ENCODE assay signal across 28 cellular contexts in the genomic region with DNA sequence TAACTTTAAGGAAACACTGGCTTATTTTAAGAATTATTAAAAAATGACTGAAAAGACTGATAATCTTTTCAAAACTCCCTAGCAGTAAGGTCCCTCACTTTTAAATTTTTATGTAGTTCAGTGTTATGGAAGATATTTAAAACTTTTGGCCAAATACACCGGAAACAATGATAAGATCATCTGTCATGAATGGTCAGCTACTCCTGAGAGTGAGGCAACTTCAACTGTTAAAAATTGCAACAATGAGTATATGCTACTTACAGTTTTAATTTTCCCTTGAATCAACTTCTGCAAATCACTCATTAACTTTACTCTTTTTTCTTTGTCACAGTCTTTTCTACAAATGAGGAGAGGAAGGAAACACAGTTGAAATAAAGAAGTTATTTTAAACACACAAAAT.
"Had no signal": no experiment of that assay in that cellular context is flagged by ENCODE, and none has a peak within 500 bp of the region (broad histone marks: within the 10 kb centered on the region; RNA-seq: fewer than 3 reads in every experiment).

No MANE protein-coding gene starts in this region.

- DNase-seq: activated B cell treated with CpG ODN at 0.5 μM for 24 hours; activated CD4-positive, alpha-beta T cell treated with anti-CD3 and anti-CD28 coated beads, Interleukin-2, amount 50 U/mL, for 1 hour; activated CD8-positive, alpha-beta T cell treated with anti-CD3 and anti-CD28 coated beads for 36 hours; activated naive CD4-positive, alpha-beta T cell treated with Interleukin-2 at 50 U/mL for 16 hours; activated T-cell treated with anti-CD3 and anti-CD28 coated beads, Interleukin-2, amount 50 U/mL, for 4 hours; anterior cingulate cortex; dermis blood vessel endothelial cell; effector CD4-positive, alpha-beta T cell; glutamatergic neuron; left cardiac atrium; left ventricle myocardium superior; naive B cell; nephron progenitor cell; pancreas; psoas muscle; sigmoid colon; small intestine; stimulated activated CD4-positive, alpha-beta T cell treated with anti-CD3 and anti-CD28 coated beads, Interleukin-4, amount 100 ng/mL, for 24 hours; stimulated activated naive CD8-positive, alpha-beta T cell treated with anti-CD3 and anti-CD28 coated beads, Interleukin-15, amount 100 ng/mL, for 72 hours; substantia nigra; T1000; uterus had no signal

- H3K27ac ChIP-seq: esophagus muscularis mucosa, neutrophil, pancreas, psoas muscle, sigmoid colon, uterus had no signal

- H3K27ac Mint-ChIP-seq: activated B cell treated with CpG ODN at 0.5 μM for 24 hours; activated CD8-positive, alpha-beta T cell treated with anti-CD3 and anti-CD28 coated beads for 36 hours; activated naive CD8-positive, alpha-beta T cell; naive B cell; nephron progenitor cell; stimulated activated memory B cell treated with anti-CD40 and anti-IgM and Interleukin-4, amounts not matched to agents 10 μg/mL and 1 μg/mL and 100 μg/mL, for 72 hours; type B pancreatic cell had no signal

- H3K4me1 Mint-ChIP-seq: nephron progenitor cell had no signal

- H3K36me3 ChIP-seq: uterus had no signal

- H3K27me3 ChIP-seq: esophagus muscularis mucosa, neutrophil, pancreas, sigmoid colon, uterus had no signal

- H3K4me1 ChIP-seq: uterus had no signal

- H3K9me3 ChIP-seq: esophagus muscularis mucosa, neutrophil, pancreas, psoas muscle, sigmoid colon, uterus had no signal

- H3K4me3 ChIP-seq: esophagus muscularis mucosa, pancreas, psoas muscle, sigmoid colon, uterus had no signal

- ATAC-seq: activated CD8-positive, alpha-beta T cell treated with anti-CD3 and anti-CD28 coated beads for 36 hours; activated T-cell treated with anti-CD3 and anti-CD28 coated beads, Interleukin-2, amount 50 U/mL, for 4 hours; left cardiac atrium; left ventricle myocardium superior; pancreas; psoas muscle; stimulated activated memory B cell treated with anti-CD40 and anti-IgM and Interleukin-4, amounts not matched to agents 10 μg/mL and 1 μg/mL and 100 μg/mL, for 72 hours; stimulated activated naive CD8-positive, alpha-beta T cell treated with anti-CD3 and anti-CD28 coated beads, Interleukin-15, amount 100 ng/mL, for 72 hours had no signal

- H3K4me3 Mint-ChIP-seq: activated B cell treated with CpG ODN at 0.5 μM for 24 hours; activated CD8-positive, alpha-beta T cell treated with anti-CD3 and anti-CD28 coated beads for 36 hours; activated naive CD8-positive, alpha-beta T cell; activated T-cell treated with anti-CD3 and anti-CD28 coated beads, Interleukin-2, amount 50 U/mL, for 4 hours; central memory CD8-positive, alpha-beta T cell; naive B cell; nephron progenitor cell; stimulated activated memory B cell treated with anti-CD40 and anti-IgM and Interleukin-4, amounts not matched to agents 10 μg/mL and 1 μg/mL and 100 μg/mL, for 72 hours; stimulated activated naive CD8-positive, alpha-beta T cell treated with anti-CD3 and anti-CD28 coated beads, Interleukin-15, amount 100 ng/mL, for 72 hours; type B pancreatic cell had no signal

- H3K9me3 Mint-ChIP-seq: activated B cell treated with CpG ODN at 0.5 μM for 24 hours; activated CD8-positive, alpha-beta T cell treated with anti-CD3 and anti-CD28 coated beads for 36 hours; activated T-cell treated with anti-CD3 and anti-CD28 coated beads, Interleukin-2, amount 50 U/mL, for 4 hours; central memory CD8-positive, alpha-beta T cell; naive B cell; nephron progenitor cell; stimulated activated memory B cell treated with anti-CD40 and anti-IgM and Interleukin-4, amounts not matched to agents 10 μg/mL and 1 μg/mL and 100 μg/mL, for 72 hours; stimulated activated naive CD8-positive, alpha-beta T cell treated with anti-CD3 and anti-CD28 coated beads, Interleukin-15, amount 100 ng/mL, for 72 hours; type B pancreatic cell had no signal
